In the genomic region with DNA sequence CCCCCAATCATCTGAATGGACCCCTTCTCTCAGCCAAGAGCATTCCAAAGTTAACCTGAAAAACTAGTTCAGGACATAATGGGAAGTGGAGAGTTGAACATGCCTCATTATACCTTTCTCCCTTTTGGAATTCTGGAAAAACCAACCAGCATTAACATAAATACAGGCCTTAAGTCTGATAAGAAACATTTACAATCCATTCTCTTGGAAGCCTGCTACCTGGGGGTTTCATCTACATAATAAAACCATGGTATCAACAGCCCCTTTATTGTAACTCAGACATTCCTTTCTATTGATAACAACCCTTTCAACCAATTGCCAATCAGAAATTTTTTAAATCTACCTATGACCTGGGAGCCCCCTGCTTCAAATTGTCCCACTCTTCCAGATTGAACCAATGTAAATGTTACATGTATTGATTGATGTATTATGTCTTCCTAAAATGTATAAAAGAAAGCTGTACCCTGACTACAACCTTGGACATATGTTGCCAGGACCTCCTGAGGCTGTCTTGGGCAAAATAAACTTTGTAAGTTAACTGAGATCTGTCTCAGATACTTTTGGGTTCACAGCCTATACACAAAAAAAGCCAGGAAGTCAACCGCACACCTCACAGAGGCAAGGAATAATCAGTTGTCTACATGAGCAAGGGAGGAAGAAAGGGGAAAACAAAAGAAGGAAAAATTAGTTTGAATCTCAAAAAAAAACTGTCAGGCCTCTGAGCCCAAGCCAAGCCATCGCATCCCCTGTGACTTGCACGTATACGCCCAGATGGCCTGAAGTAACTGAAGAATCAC, we compare ENCODE assay signal across 25 cellular contexts. TPM values are rescaled to one million over a fixed set of nuclear protein-coding genes. Genes with fewer than 3 reads are reported as not detected.
"Had no signal": no experiment of that assay in that cellular context is flagged by ENCODE, and none has a peak within 500 bp of the region (broad histone marks: within the 10 kb centered on the region; RNA-seq: fewer than 3 reads in every experiment).

No MANE protein-coding gene starts in this region.

- H3K4me3 ChIP-seq: adrenal gland, Peyer's patch, SJCRH30 had no signal

- H3K36me3 ChIP-seq: adrenal gland, Peyer's patch, SJCRH30 had no signal

- H3K4me1 ChIP-seq: adrenal gland, SJCRH30 had no signal

- H3K27me3 ChIP-seq: adrenal gland, Peyer's patch, SJCRH30 had no signal

- H3K9ac ChIP-seq: SK-N-SH had no signal

- H3K9me3 ChIP-seq: adrenal gland, Peyer's patch, SJCRH30, SK-N-SH had no signal

- H3K36me3 Mint-ChIP-seq: activated naive CD8-positive, alpha-beta T cell treated with anti-CD3 and anti-CD28 coated beads, Interleukin-2, amount 10 ng/mL, durations not matched to agents 7 days and 5 days had no signal

- H3K27ac ChIP-seq: adrenal gland, Peyer's patch, RWPE1, SJCRH30, VCaP had no signal

- DNase-seq: activated CD4-positive, alpha-beta memory T cell treated with anti-CD3 and anti-CD28 coated beads, Interleukin-2, amount 10 ng/mL, durations not matched to agents 7 days and 5 days; activated CD4-positive, alpha-beta T cell treated with anti-CD3 and anti-CD28 coated beads for 36 hours; activated CD4-positive, alpha-beta T cell treated with anti-CD3 and anti-CD28 coated beads, Interleukin-2, amount 50 U/mL, for 1 hour; activated naive CD4-positive, alpha-beta T cell treated with anti-CD3 and anti-CD28 coated beads, Interleukin-2, amount 50 U/mL, for 16 hours; activated naive CD8-positive, alpha-beta T cell treated with anti-CD3 and anti-CD28 coated beads, Interleukin-2, amount 10 ng/mL, durations not matched to agents 7 days and 5 days; adrenal gland; anterior cingulate cortex; cerebellar nuclear complex; NCI-H1105 treated with DMSO at 0.1 percent for 48 hours; NCI-H1436 treated with DMSO at 0.1 percent for 48 hours; NCI-H187; NCI-H2081; NCI-H510A treated with DMSO at 0.1 percent for 48 hours; NCI-H69; NK-92 treated with Interleukin-12 subunit alpha and Interleukin-12 subunit beta, amount 100 ng/mL, for 24 hours; OCI-M1; Peyer's patch; Right ventricle myocardium superior; SJCRH30; SK-N-SH; T-helper 1 cell had no signal

- ATAC-seq: activated CD4-positive, alpha-beta T cell treated with anti-CD3 and anti-CD28 coated beads for 36 hours had no signal

- H3K27me3 Mint-ChIP-seq: activated CD4-positive, alpha-beta T cell treated with anti-CD3 and anti-CD28 coated beads for 36 hours; activated naive CD8-positive, alpha-beta T cell treated with anti-CD3 and anti-CD28 coated beads, Interleukin-2, amount 10 ng/mL, durations not matched to agents 7 days and 5 days had no signal

- H3K4me2 ChIP-seq: SK-N-SH had no signal

- H3K4me1 Mint-ChIP-seq: activated CD4-positive, alpha-beta memory T cell treated with anti-CD3 and anti-CD28 coated beads, Interleukin-2, amount 10 ng/mL, durations not matched to agents 7 days and 5 days; activated CD4-positive, alpha-beta T cell treated with anti-CD3 and anti-CD28 coated beads for 36 hours; activated naive CD8-positive, alpha-beta T cell treated with anti-CD3 and anti-CD28 coated beads, Interleukin-2, amount 10 ng/mL, durations not matched to agents 7 days and 5 days had no signal

- H3K4me3 Mint-ChIP-seq: activated CD4-positive, alpha-beta memory T cell treated with anti-CD3 and anti-CD28 coated beads, Interleukin-2, amount 10 ng/mL, durations not matched to agents 7 days and 5 days; activated CD4-positive, alpha-beta T cell treated with anti-CD3 and anti-CD28 coated beads for 36 hours; activated naive CD8-positive, alpha-beta T cell treated with anti-CD3 and anti-CD28 coated beads, Interleukin-2, amount 10 ng/mL, durations not matched to agents 7 days and 5 days had no signal

- H3K9me3 Mint-ChIP-seq: activated CD4-positive, alpha-beta memory T cell treated with anti-CD3 and anti-CD28 coated beads, Interleukin-2, amount 10 ng/mL, durations not matched to agents 7 days and 5 days; activated naive CD8-positive, alpha-beta T cell treated with anti-CD3 and anti-CD28 coated beads, Interleukin-2, amount 10 ng/mL, durations not matched to agents 7 days and 5 days had no signal

- H3K27ac Mint-ChIP-seq: activated CD4-positive, alpha-beta memory T cell treated with anti-CD3 and anti-CD28 coated beads, Interleukin-2, amount 10 ng/mL, durations not matched to agents 7 days and 5 days; activated CD4-positive, alpha-beta T cell treated with anti-CD3 and anti-CD28 coated beads for 36 hours; activated naive CD8-positive, alpha-beta T cell treated with anti-CD3 and anti-CD28 coated beads, Interleukin-2, amount 10 ng/mL, durations not matched to agents 7 days and 5 days had no signal

RNA-seq across cellular contexts. Expression of a gene that starts 17.6 kb away (rescaled TPM):
- total RNA-seq: activated CD4-positive, alpha-beta memory T cell treated with anti-CD3 and anti-CD28 coated beads, Interleukin-2, amount 10 ng/mL, durations not matched to agents 7 days and 5 days; activated CD4-positive, alpha-beta T cell treated with anti-CD3 and anti-CD28 coated beads for 36 hours; activated CD8-positive, alpha-beta memory T cell treated with anti-CD3 and anti-CD28 coated beads for 36 hours; activated naive CD8-positive, alpha-beta T cell treated with anti-CD3 and anti-CD28 coated beads, Interleukin-2, amount 10 ng/mL, durations not matched to agents 7 days and 5 days; SJCRH30; T-helper 2 cell treated with Interferon-gamma antibody and Interleukin-4, amounts not matched to agents 100 ng/mL and 5 ng/mL, for 36 hours had no signal
